15 cellular contexts compared by ENCODE assay signal in genomic region chr22:24411256-24412004, GRCh38.
"Had no signal": no experiment of that assay in that cellular context is flagged by ENCODE, and none has a peak within 500 bp of the region (broad histone marks: within the 10 kb centered on the region; RNA-seq: fewer than 3 reads in every experiment).

No MANE protein-coding gene starts in this region.

- ATAC-seq: gastrocnemius medialis, heart left ventricle, upper lobe of right lung had no signal

- H2AFZ ChIP-seq: parathyroid adenoma had no signal

- H3K4me3 ChIP-seq: dorsolateral prefrontal cortex, gastrocnemius medialis, heart left ventricle, sigmoid colon, spleen, thoracic aorta, upper lobe of right lung had no signal

- H3K27me3 Mint-ChIP-seq: activated B cell treated with CpG ODN at 0.5 μM for 24 hours; activated CD4-positive, alpha-beta T cell treated with anti-CD3 and anti-CD28 coated beads, Interleukin-2, amount 10 ng/mL, durations not matched to agents 7 days and 5 days; naive B cell had no signal

- H3K27ac Mint-ChIP-seq: activated B cell treated with CpG ODN at 0.5 μM for 24 hours, endodermal cell had no signal

- H3K36me3 Mint-ChIP-seq: naive B cell had no signal

- H3K9me3 Mint-ChIP-seq: activated B cell treated with CpG ODN at 0.5 μM for 24 hours; activated CD4-positive, alpha-beta T cell treated with anti-CD3 and anti-CD28 coated beads, Interleukin-2, amount 10 ng/mL, durations not matched to agents 7 days and 5 days; activated T-cell treated with anti-CD3 and anti-CD28 coated beads, Interleukin-2, amount 50 U/mL, for 4 hours; endodermal cell; naive B cell had no signal

- H3K27me3 ChIP-seq: dorsolateral prefrontal cortex, gastrocnemius medialis, heart left ventricle, sigmoid colon, spleen, upper lobe of right lung had no signal

- H3K27ac ChIP-seq: dorsolateral prefrontal cortex, gastrocnemius medialis, heart left ventricle, parathyroid adenoma, sigmoid colon, spleen, thoracic aorta, upper lobe of right lung had no signal

- H3K9ac ChIP-seq: parathyroid adenoma had no signal

- H3K4me3 Mint-ChIP-seq: activated B cell treated with CpG ODN at 0.5 μM for 24 hours; activated CD4-positive, alpha-beta T cell treated with anti-CD3 and anti-CD28 coated beads, Interleukin-2, amount 10 ng/mL, durations not matched to agents 7 days and 5 days; activated T-cell treated with anti-CD3 and anti-CD28 coated beads, Interleukin-2, amount 50 U/mL, for 4 hours; endodermal cell had no signal

- H3K9me3 ChIP-seq: gastrocnemius medialis, heart left ventricle, sigmoid colon, spleen, thoracic aorta, upper lobe of right lung had no signal

- DNase-seq: activated B cell treated with CpG ODN at 0.5 μM for 24 hours; activated CD4-positive, alpha-beta T cell treated with anti-CD3 and anti-CD28 coated beads, Interleukin-2, amount 10 ng/mL, durations not matched to agents 7 days and 5 days; activated gamma-delta T cell treated with Interleukin-2 at 50 U/mL for 16 hours; activated T-cell treated with anti-CD3 and anti-CD28 coated beads, Interleukin-2, amount 50 U/mL, for 4 hours; endodermal cell; erythroblast; gastrocnemius medialis; naive B cell; sigmoid colon; spleen; upper lobe of right lung had no signal

- H3K79me2 ChIP-seq: parathyroid adenoma had no signal
